ENCODE assay signal across 8 cellular contexts in genomic region chr11:68030318-68031135, GRCh38. TPM values are rescaled to one million over a fixed set of nuclear protein-coding genes. Genes with fewer than 3 reads are reported as not detected.
DNase-seq lines count a peak whose midpoint lies in the region; ATAC-seq and TF ChIP-seq lines count a peak whose summit lies in the region.

TSS of gene NDUFS8 (plus strand) at chr11:68030681. CDS start at chr11:68032152, 1,471 bp downstream.

- TF ChIP-seq CTCF in coronary artery (IDR thresholded peaks at IDR 0.05), result no peak

- H3K9me3 ChIP-seq in BLaER1, result no peaks in the 10 kb centered on the region

- intact Hi-C loops in left colon (cut with DNase I, micrococcal nuclease), result no loop called here

- no peaks in the 10 kb centered on the region for H3K27me3 ChIP-seq in BLaER1

- H3K9me3 Mint-ChIP-seq in activated CD4-positive, alpha-beta T cell treated with anti-CD3 and anti-CD28 coated beads, Interleukin-2, amount 10 ng/mL, durations not matched to agents 7 days and 5 days, result no peaks in the 10 kb centered on the region

- H3K27ac ChIP-seq in BLaER1 (peak within 1 kb of the TSS; percentile 90), coronary artery (peak within 1 kb of the TSS; percentile 47 to 93)

- peak; percentile 94 for ATAC-seq in GM19328 (IDR thresholded peaks at IDR 0.05; ENCODE audit: unreplicated experiment)
- peak; percentile 89 for ATAC-seq in HG03520 (IDR thresholded peaks at IDR 0.05; ENCODE audit: unreplicated experiment)
- peak; percentile 91 for ATAC-seq in left colon

- H3K36me3 Mint-ChIP-seq in activated CD4-positive, alpha-beta T cell treated with anti-CD3 and anti-CD28 coated beads, Interleukin-2, amount 10 ng/mL, durations not matched to agents 7 days and 5 days (ENCODE audit: low read depth), result peaks cover 7% of the 10 kb centered on the region

- H3K4me3 ChIP-seq in BLaER1 (peak within 1 kb of the TSS; percentile 86), coronary artery (peak within 1 kb of the TSS; percentile 88)

- DNase-seq in NCI-H69 (lab: John Stamatoyannopoulos, UW) (peak; percentile 99), coronary artery (ENCODE audit: low spot score) (peak; percentile 98), left colon (peak; percentile 97 to 99)
- peak; percentile 97 for DNase-seq in activated CD4-positive, alpha-beta T cell treated with anti-CD3 and anti-CD28 coated beads, Interleukin-2, amount 10 ng/mL, durations not matched to agents 7 days and 5 days
- DNase-seq in stimulated activated CD4-positive, alpha-beta T cell treated with anti-CD3 and anti-CD28 coated beads, Interleukin-1b, Interleukin-23, amount 100 ng/mL, for 48 hours, result peak; percentile 95

- H3K4me3 Mint-ChIP-seq in activated CD4-positive, alpha-beta T cell treated with anti-CD3 and anti-CD28 coated beads, Interleukin-2, amount 10 ng/mL, durations not matched to agents 7 days and 5 days, result peak within 1 kb of the TSS; percentile 93

- H3K4me2 ChIP-seq in BLaER1, result peak within 1 kb of the TSS; percentile 90

- H3K36me3 ChIP-seq in BLaER1, result peaks cover 49% of the 10 kb centered on the region

- POLR2A ChIA-PET in activated CD4-positive, alpha-beta T cell treated with anti-CD3 and anti-CD28 coated beads, Interleukin-2, amount 10 ng/mL, durations not matched to agents 7 days and 5 days (lab: Charles Lee), result no interaction called here

- H3K27me3 Mint-ChIP-seq in activated CD4-positive, alpha-beta T cell treated with anti-CD3 and anti-CD28 coated beads, Interleukin-2, amount 10 ng/mL, durations not matched to agents 7 days and 5 days, result no peaks in the 10 kb centered on the region

- H3K4me1 Mint-ChIP-seq in activated CD4-positive, alpha-beta T cell treated with anti-CD3 and anti-CD28 coated beads, Interleukin-2, amount 10 ng/mL, durations not matched to agents 7 days and 5 days, result peaks cover 28% of the 10 kb centered on the region

- peak within 1 kb of the TSS; percentile 89 for H3K9ac ChIP-seq in BLaER1

- H4K20me1 ChIP-seq in BLaER1, result no peaks in the 10 kb centered on the region

- H3K4me1 ChIP-seq in BLaER1, result peaks cover 30% of the 10 kb centered on the region

- CTCF ChIA-PET in activated CD4-positive, alpha-beta T cell treated with anti-CD3 and anti-CD28 coated beads, Interleukin-2, amount 10 ng/mL, durations not matched to agents 7 days and 5 days (lab: Charles Lee), result interaction anchor here (0.6 to 1.0 kb wide), 3 partner anchors 12 to 176 kb away, joined by 3 read pairs; no protein-coding TSS in a partner anchor

- peak within 1 kb of the TSS; percentile 95 for H3K27ac Mint-ChIP-seq in activated CD4-positive, alpha-beta T cell treated with anti-CD3 and anti-CD28 coated beads, Interleukin-2, amount 10 ng/mL, durations not matched to agents 7 days and 5 days

RNA-seq across cellular contexts. Expression of gene NDUFS8, which starts in this region (rescaled TPM):
- 100 to 1,000 TPM; 116 to 138 TPM for total RNA-seq in activated CD4-positive, alpha-beta T cell treated with anti-CD3 and anti-CD28 coated beads, Interleukin-2, amount 10 ng/mL, durations not matched to agents 7 days and 5 days
- 100 to 1,000 TPM; 135 to 157 TPM for total RNA-seq in left colon

Comparison
In these comparisons a context has a peak if more than half of its experiments do, and no peak if none do; other contexts are left out.
1. Peak in every context shown above with its lines: DNase-seq, ATAC-seq, H3K4me3 ChIP-seq and H3K27ac ChIP-seq.